ENCODE assay signal across 29 cellular contexts in genomic region chr11:34724973-34725372, GRCh38.
"Had no signal": no experiment of that assay in that cellular context is flagged by ENCODE, and none has a peak within 500 bp of the region (broad histone marks: within the 10 kb centered on the region; RNA-seq: fewer than 3 reads in every experiment).

No MANE protein-coding gene starts in this region.

- H3K4me3 ChIP-seq: stomach, suprapubic skin, testis, thoracic aorta, thyroid gland, tibial artery, tibial nerve, transverse colon, upper lobe of left lung, upper lobe of right lung, uterus, vagina had no signal

- H3K36me3 ChIP-seq: stomach, suprapubic skin, thoracic aorta, thyroid gland, tibial artery, tibial nerve, transverse colon, upper lobe of left lung, upper lobe of right lung, uterus, vagina had no signal

- H3K27me3 ChIP-seq: stomach, suprapubic skin, testis, thyroid gland, tibial artery, tibial nerve, transverse colon, upper lobe of left lung, upper lobe of right lung, uterus, vagina had no signal

- H3K9me3 ChIP-seq: suprapubic skin, testis, thoracic aorta, thyroid gland, tibial artery, upper lobe of left lung, upper lobe of right lung, uterus, vagina had no signal

- H3K4me1 ChIP-seq: stomach, suprapubic skin, testis, thyroid gland, tibial artery, tibial nerve, upper lobe of left lung, upper lobe of right lung, uterus, vagina had no signal

- H3K4me3 Mint-ChIP-seq: stimulated activated effector memory CD8-positive, alpha-beta T cell treated with anti-CD3 and anti-CD28 coated beads, Interleukin-12 subunit alpha, Interleukin-12 subunit beta, amount 100 ng/mL, for 72 hours; stimulated activated memory B cell treated with anti-CD40 and anti-IgM and Interleukin-4, amounts not matched to agents 10 μg/mL and 1 μg/mL and 100 μg/mL, for 72 hours; stimulated activated naive B cell treated with anti-CD40 and anti-IgM and Interleukin-4, amounts not matched to agents 10 μg/mL and 1 μg/mL and 100 μg/mL, for 72 hours; stimulated activated naive CD8-positive, alpha-beta T cell treated with anti-CD3 and anti-CD28 coated beads, Interleukin-15, amount 100 ng/mL, for 72 hours; stimulated activated naive CD8-positive, alpha-beta T cell treated with anti-CD3 and anti-CD28 coated beads, Interleukin-15, Interleukin-2, amounts not matched to agents 100 ng/mL and 50 ng/mL, for 24 hours; type B pancreatic cell had no signal

- H3K27ac Mint-ChIP-seq: stimulated activated effector memory CD8-positive, alpha-beta T cell treated with anti-CD3 and anti-CD28 coated beads, Interleukin-12 subunit alpha, Interleukin-12 subunit beta, amount 100 ng/mL, for 72 hours; stimulated activated memory B cell treated with anti-CD40 and anti-IgM and Interleukin-4, amounts not matched to agents 10 μg/mL and 1 μg/mL and 100 μg/mL, for 72 hours; stimulated activated naive B cell treated with anti-CD40 and anti-IgM and Interleukin-4, amounts not matched to agents 10 μg/mL and 1 μg/mL and 100 μg/mL, for 72 hours; stimulated activated naive CD8-positive, alpha-beta T cell treated with anti-CD3 and anti-CD28 coated beads, Interleukin-15, amount 100 ng/mL, for 72 hours; stimulated activated naive CD8-positive, alpha-beta T cell treated with anti-CD3 and anti-CD28 coated beads, Interleukin-15, Interleukin-2, amounts not matched to agents 100 ng/mL and 50 ng/mL, for 24 hours; type B pancreatic cell had no signal

- DNase-seq: stimulated activated CD4-positive, alpha-beta T cell treated with anti-CD3 and anti-CD28 coated beads, Interleukin-2, amount 100 ng/mL, for 48 hours; stimulated activated CD4-positive, alpha-beta T cell treated with anti-CD3 and anti-CD28 coated beads, Interleukin-4, amount 100 ng/mL, for 1 hour; stimulated activated CD4-positive, alpha-beta T cell treated with anti-CD3 and anti-CD28 coated beads, Interleukin-4, amount 100 ng/mL, for 24 hours; stimulated activated CD4-positive, alpha-beta T cell treated with anti-CD3 and anti-CD28 coated beads, Interleukin-4, amount 100 ng/mL, for 4 hours; stimulated activated CD8-positive, alpha-beta memory T cell treated with anti-CD3 and anti-CD28 coated beads, Interleukin-4, amount 100 ng/mL, for 48 hours; stimulated activated naive B cell treated with anti-CD40 and anti-IgM and Interleukin-4, amounts not matched to agents 10 μg/mL and 1 μg/mL and 100 μg/mL, for 72 hours; stimulated activated naive CD4-positive, alpha-beta T cell; stimulated activated naive CD4-positive, alpha-beta T cell treated with Interleukin-2 at 50 U/mL for 16 hours; stimulated activated naive CD8-positive, alpha-beta T cell treated with anti-CD3 and anti-CD28 coated beads, Interleukin-15, amount 100 ng/mL, for 72 hours; stimulated activated naive CD8-positive, alpha-beta T cell treated with anti-CD3 and anti-CD28 coated beads, Interleukin-15, Interleukin-2, amounts not matched to agents 100 U/mL and 50 U/mL, for 24 hours; stomach; substantia nigra; testis; thyroid gland; tibial artery; transverse colon; trophoblast cell; upper lobe of left lung; upper lobe of right lung; uterus had no signal

- ATAC-seq: stimulated activated effector memory CD8-positive, alpha-beta T cell treated with anti-CD3 and anti-CD28 coated beads, Interleukin-12 subunit alpha, Interleukin-12 subunit beta, amount 100 ng/mL, for 72 hours; stimulated activated memory B cell treated with anti-CD40 and anti-IgM and Interleukin-4, amounts not matched to agents 10 μg/mL and 1 μg/mL and 100 μg/mL, for 72 hours; stimulated activated naive B cell treated with anti-CD40 and anti-IgM and Interleukin-4, amounts not matched to agents 10 μg/mL and 1 μg/mL and 100 μg/mL, for 72 hours; stimulated activated naive CD8-positive, alpha-beta T cell treated with anti-CD3 and anti-CD28 coated beads, Interleukin-15, amount 100 ng/mL, for 72 hours; stimulated activated naive CD8-positive, alpha-beta T cell treated with anti-CD3 and anti-CD28 coated beads, Interleukin-15, Interleukin-2, amounts not matched to agents 100 U/mL and 50 U/mL, for 24 hours; upper lobe of right lung had no signal

- H3K27me3 Mint-ChIP-seq: type B pancreatic cell had no signal

- H3K4me1 Mint-ChIP-seq: stimulated activated effector memory CD8-positive, alpha-beta T cell treated with anti-CD3 and anti-CD28 coated beads, Interleukin-12 subunit alpha, Interleukin-12 subunit beta, amount 100 ng/mL, for 72 hours; stimulated activated memory B cell treated with anti-CD40 and anti-IgM and Interleukin-4, amounts not matched to agents 10 μg/mL and 1 μg/mL and 100 μg/mL, for 72 hours; stimulated activated naive B cell treated with anti-CD40 and anti-IgM and Interleukin-4, amounts not matched to agents 10 μg/mL and 1 μg/mL and 100 μg/mL, for 72 hours; stimulated activated naive CD8-positive, alpha-beta T cell treated with anti-CD3 and anti-CD28 coated beads, Interleukin-15, amount 100 ng/mL, for 72 hours had no signal

- FAIRE-seq: urothelium cell line had no signal

- H3K27ac ChIP-seq: stomach, suprapubic skin, testis, thoracic aorta, thyroid gland, tibial artery, tibial nerve, transverse colon, upper lobe of left lung, upper lobe of right lung, uterus, vagina had no signal

- H3K36me3 Mint-ChIP-seq: stimulated activated effector memory CD8-positive, alpha-beta T cell treated with anti-CD3 and anti-CD28 coated beads, Interleukin-12 subunit alpha, Interleukin-12 subunit beta, amount 100 ng/mL, for 72 hours; stimulated activated memory B cell treated with anti-CD40 and anti-IgM and Interleukin-4, amounts not matched to agents 10 μg/mL and 1 μg/mL and 100 μg/mL, for 72 hours; stimulated activated naive B cell treated with anti-CD40 and anti-IgM and Interleukin-4, amounts not matched to agents 10 μg/mL and 1 μg/mL and 100 μg/mL, for 72 hours had no signal
